12 cellular contexts compared by ENCODE assay signal in genomic region chr1:16707130-16707893, GRCh38. TPM values are rescaled to one million over a fixed set of nuclear protein-coding genes. Genes with fewer than 3 reads are reported as not detected.
A peak's percentile ranks its signal among the peaks of the same experiment; 100 is the strongest.
DNase-seq lines count a peak whose midpoint lies in the region; ATAC-seq, FAIRE-seq and TF ChIP-seq lines count a peak whose summit lies in the region.
"Not testable (repeated sequence)": the region's sequence is repeated elsewhere in the genome, so short reads cannot be mapped to it uniquely, and the experiment has no call there.
"Had no signal": no experiment of that assay in that cellular context is flagged by ENCODE, and none has a peak within 500 bp of the region (broad histone marks: within the 10 kb centered on the region; RNA-seq: fewer than 3 reads in every experiment).

No MANE protein-coding gene starts in this region.

- 100% methylated on average over 1 of the region's 78 CpGs for WGBS in A549 (ENCODE audit: missing lambda C conversion rate)

- ATAC-seq in A549 (peak; percentile 55 to 76; a peak in 5 of 6 replicates), RWPE2 (ENCODE audit: low read depth) (peak; percentile 72), naive B cell (ENCODE audit: low read depth in 2 of 2) (peak; percentile 54 to 56)
- peak; percentile 61 for ATAC-seq in stimulated activated memory B cell treated with anti-CD40 and anti-IgM and Interleukin-4, amounts not matched to agents 10 μg/mL and 1 μg/mL and 100 μg/mL, for 72 hours

- not testable (repeated sequence) for H3K36me3 Mint-ChIP-seq in HFFc6 (ENCODE audit: low read depth); endothelial cell (ENCODE audit: low read depth, unreplicated experiment); naive B cell; stimulated activated memory B cell treated with anti-CD40 and anti-IgM and Interleukin-4, amounts not matched to agents 10 μg/mL and 1 μg/mL and 100 μg/mL, for 72 hours

- not testable (repeated sequence) for TF ChIP-seq POLR2A in A549 (IDR thresholded peaks at IDR 0.05; ENCODE audit: low read length)

- not testable (repeated sequence) for H3K4me2 ChIP-seq in A549

- not testable (repeated sequence) for H3K9me3 ChIP-seq in A549; RWPE2 (ENCODE audit: severe bottlenecking); iPS-18c (ENCODE audit: control insufficient read depth, insufficient read depth, low read length)

- TF ChIP-seq CTCF in A549 (IDR thresholded peaks at IDR 0.05); RWPE2 (IDR thresholded peaks at IDR 0.05; ENCODE audit: poor library complexity, severe bottlenecking); endothelial cell (IDR thresholded peaks at IDR 0.05; ENCODE audit: unreplicated experiment): not testable (repeated sequence)
- TF ChIP-seq CTCF in HFFc6 (IDR thresholded peaks at IDR 0.05), result peak; percentile 48; the same call in 1 of the 2 replicates

- POLR2A ChIA-PET in A549 (lab: Yijun Ruan, JAX), result not testable (repeated sequence)

- DNase-seq in A549 (ENCODE audit: low read depth in 1 of 2, low spot score in 1 of 2); HFFc6; RWPE2 (ENCODE audit: low spot score): not testable (repeated sequence)
- peak; percentile 29 to 41 for DNase-seq in activated T-cell treated with anti-CD3 and anti-CD28 coated beads, Interleukin-2, amount 50 U/mL, for 48 hours
- DNase-seq in endothelial cell (ENCODE audit: low spot score) (peak; percentile 18), naive B cell (peak; percentile 39)

- H3K27ac Mint-ChIP-seq in HFFc6; endothelial cell (ENCODE audit: unreplicated experiment); naive B cell; stimulated activated memory B cell treated with anti-CD40 and anti-IgM and Interleukin-4, amounts not matched to agents 10 μg/mL and 1 μg/mL and 100 μg/mL, for 72 hours: not testable (repeated sequence)

- not testable (repeated sequence) for H3K4me1 Mint-ChIP-seq in HFFc6 (ENCODE audit: low read depth); endothelial cell (ENCODE audit: unreplicated experiment); naive B cell; stimulated activated memory B cell treated with anti-CD40 and anti-IgM and Interleukin-4, amounts not matched to agents 10 μg/mL and 1 μg/mL and 100 μg/mL, for 72 hours

- not testable (repeated sequence) for H3K27me3 Mint-ChIP-seq in HFFc6 (ENCODE audit: insufficient read depth); endothelial cell (ENCODE audit: unreplicated experiment); naive B cell; stimulated activated memory B cell treated with anti-CD40 and anti-IgM and Interleukin-4, amounts not matched to agents 10 μg/mL and 1 μg/mL and 100 μg/mL, for 72 hours

- not testable (repeated sequence) for H3K36me3 ChIP-seq in RWPE2 (ENCODE audit: low read depth)

- H3K4me3 ChIP-seq in A549 (peak overlapping the region; percentile 27; the same call in 1 of the 3 replicates), RWPE2 (ENCODE audit: severe bottlenecking) (peak overlapping the region; percentile 35), iPS-18c (ENCODE audit: insufficient read depth, low read depth, low read length) (peak overlapping the region; percentile 24; the same call in 1 of the 2 replicates)

- not testable (repeated sequence) for FAIRE-seq in A549 (lab: Jason Lieb, UNC)

- H3K27me3 ChIP-seq in RWPE2 (ENCODE audit: insufficient read depth, poor library complexity, severe bottlenecking), result not testable (repeated sequence)

- not testable (repeated sequence) for H3K4me1 ChIP-seq in A549; RWPE2 (ENCODE audit: insufficient read depth, poor library complexity, severe bottlenecking)

- not testable (repeated sequence) for H3K9me3 Mint-ChIP-seq in HFFc6; endothelial cell (ENCODE audit: unreplicated experiment); naive B cell; stimulated activated memory B cell treated with anti-CD40 and anti-IgM and Interleukin-4, amounts not matched to agents 10 μg/mL and 1 μg/mL and 100 μg/mL, for 72 hours

- not testable (repeated sequence) for H3K27ac ChIP-seq in A549; RWPE2 (ENCODE audit: poor library complexity, severe bottlenecking)

- CTCF ChIA-PET in A549 (lab: Yijun Ruan, JAX), result interaction anchor here (1.0 to 3.6 kb wide), 9 partner anchors 8 to 167 kb away, joined by 3 to 54 read pairs (median 7); no protein-coding TSS in a partner anchor

- not testable (repeated sequence) for TF ChIP-seq RAD21 in A549 (conservative IDR thresholded peaks at IDR 0.05 in 1 of 2, IDR thresholded peaks at IDR 0.05 in 1 of 2)

- not testable (repeated sequence) for TF ChIP-seq EP300 in A549 (IDR thresholded peaks at IDR 0.05)

- H3K4me3 Mint-ChIP-seq in HFFc6; endothelial cell (ENCODE audit: unreplicated experiment): not testable (repeated sequence)
- H3K4me3 Mint-ChIP-seq in naive B cell, result peak overlapping the region in 4 of 8 donors; percentile 24 to 64 (median 52)
- H3K4me3 Mint-ChIP-seq in stimulated activated memory B cell treated with anti-CD40 and anti-IgM and Interleukin-4, amounts not matched to agents 10 μg/mL and 1 μg/mL and 100 μg/mL, for 72 hours, result peak overlapping the region; percentile 26

RNA-seq across cellular contexts. Expression of gene RNU1-4, which starts 33.0 kb away (rescaled TPM):
- polyA plus RNA-seq in A549 (2011; rRNA removed) (56.2 TPM in 1 of 2 replicates, not detected in the other), A549 (2017; fragmentation: RNase III; extraction: RNeasy Plus Mini Kit Qiagen cat#74134 plus additional on column Dnase treatment) (6.5 to 8.5 TPM (median 6.6 TPM) in 3 replicates), naive B cell (ENCODE audit: low read depth in 6 of 6) (10 to 100 TPM in 4 of 6 donors, not detected in 2; 27.4 to 56.9 (median 45.9) TPM)
- not detected in 2 replicates for polyA plus RNA-seq in A549 (2012; cell fraction: cytosol; rRNA removed)
- not detected in 2 replicates for polyA plus RNA-seq in A549 (2012; cell fraction: nucleus; rRNA removed)
- polyA minus RNA-seq in A549 (2011; rRNA and poly(A)+ RNA removed), result 38,453 and 40,699 TPM in 2 replicates
- 1,000 to 10,000 TPM; 1,191 to 2,394 (median 1,819) TPM for total RNA-seq in HFFc6 (2021; fragmentation: NEBNext Ultra II Directional; extraction: Animal tissue kit (Norgen Biotek cat#: 25700))
- total RNA-seq in endothelial cell (ENCODE audit: unreplicated experiment), result 3,428 TPM
- total RNA-seq: G401 had no signal
- polyA plus RNA-seq: adrenal gland, BJ, fibroblast of lung had no signal

RNA-seq across cellular contexts. Expression of gene RNU1-3, which starts 40.6 kb away (rescaled TPM):
- polyA plus RNA-seq in A549 (2011; rRNA removed) (56.2 TPM in 1 of 2 replicates, not detected in the other), A549 (2017; fragmentation: RNase III; extraction: RNeasy Plus Mini Kit Qiagen cat#74134 plus additional on column Dnase treatment) (6.5 to 8.5 TPM (median 6.6 TPM) in 3 replicates), naive B cell (ENCODE audit: low read depth in 6 of 6) (10 to 100 TPM in 4 of 6 donors, not detected in 2; 27.4 to 56.9 (median 45.9) TPM)
- polyA plus RNA-seq in A549 (2012; cell fraction: cytosol; rRNA removed), result not detected in 2 replicates
- polyA plus RNA-seq in A549 (2012; cell fraction: nucleus; rRNA removed), result not detected in 2 replicates
- 38,453 and 40,699 TPM in 2 replicates for polyA minus RNA-seq in A549 (2011; rRNA and poly(A)+ RNA removed)
- 1,000 to 10,000 TPM; 1,191 to 2,394 (median 1,819) TPM for total RNA-seq in HFFc6 (2021; fragmentation: NEBNext Ultra II Directional; extraction: Animal tissue kit (Norgen Biotek cat#: 25700))
- 3,428 TPM for total RNA-seq in endothelial cell (ENCODE audit: unreplicated experiment)
- total RNA-seq: G401 had no signal
- polyA plus RNA-seq: adrenal gland, BJ, fibroblast of lung had no signal
